ENCODE assay signal across 17 cellular contexts in genomic region chr7:128415217-128415785, GRCh38. TPM values are rescaled to one million over a fixed set of nuclear protein-coding genes. Genes with fewer than 3 reads are reported as not detected.
DNase-seq lines count a peak whose midpoint lies in the region; ATAC-seq and TF ChIP-seq lines count a peak whose summit lies in the region.
"Had no signal": no experiment of that assay in that cellular context is flagged by ENCODE, and none has a peak within 500 bp of the region (broad histone marks: within the 10 kb centered on the region; RNA-seq: fewer than 3 reads in every experiment).

No MANE protein-coding gene starts in this region.

- no peaks in the 10 kb centered on the region for H3K36me3 ChIP-seq in BE2C
- H3K36me3 ChIP-seq: BLaER1 treated with 17β-estradiol and CSF1 and Interleukin-3, amounts not matched to agents 10 nM and 100 nM; HAP-1 had no signal

- TF ChIP-seq CTCF in BE2C (IDR thresholded peaks at IDR 0.05; ENCODE audit: low read depth, low read length), result no peak
- no peak for TF ChIP-seq CTCF in nephron (IDR thresholded peaks at IDR 0.05; ENCODE audit: unreplicated experiment in 3 of 3)

- H3K9me3 Mint-ChIP-seq in nephron, result peaks cover 6% of the 10 kb centered on the region
- H3K9me3 Mint-ChIP-seq: CD8-positive, alpha-beta T cell had no signal

- intact Hi-C loops in left colon (cut with DNase I, micrococcal nuclease), result no loop called here

- DNase-seq in BE2C (peak; percentile 54), NCI-H2227 treated with DMSO at 0.1 percent for 48 hours (lab: John Stamatoyannopoulos, UW) (peak; percentile 68), islet precursor cell (no peak), dedifferentiated amniotic fluid mesenchymal stem cell (ENCODE audit: extremely low spot score) (no peak), left colon (no peak)
- DNase-seq: 8988T; Calu3; CD8-positive, alpha-beta T cell; DMS79 treated with DMSO at 0.1 percent for 48 hours; GM23248 had no signal

- H3K27ac Mint-ChIP-seq in nephron, result peak overlapping the region in 2 of 3 experiments; percentile 24 to 52
- H3K27ac Mint-ChIP-seq: CD8-positive, alpha-beta T cell had no signal

- no peak overlapping the region for H3K4me3 ChIP-seq in BE2C (ENCODE audit: low read depth, low read length)
- H3K4me3 ChIP-seq: BLaER1 treated with 17β-estradiol and CSF1 and Interleukin-3, amounts not matched to agents 10 nM and 100 nM; GM12878; GM23248; HAP-1 had no signal

- no peaks in the 10 kb centered on the region for H3K36me3 Mint-ChIP-seq in nephron (ENCODE audit: low read depth)
- H3K36me3 Mint-ChIP-seq: CD8-positive, alpha-beta T cell had no signal

- ATAC-seq in SK-N-SH treated with all-trans-retinoic acid at 6 μM for 48 hours, result no peak; the same call in 2 of the 3 replicates
- ATAC-seq in left colon, result no peak
- ATAC-seq: CD8-positive, alpha-beta T cell; GM12878 had no signal

- H3K4me3 Mint-ChIP-seq in nephron, result no peak overlapping the region
- H3K4me3 Mint-ChIP-seq: CD8-positive, alpha-beta T cell had no signal

- H3K4me1 ChIP-seq in BE2C, result peaks cover 10% of the 10 kb centered on the region

- peaks cover 10% of the 10 kb centered on the region for H3K27me3 ChIP-seq in BE2C
- H3K27me3 ChIP-seq: BLaER1 treated with 17β-estradiol and CSF1 and Interleukin-3, amounts not matched to agents 10 nM and 100 nM had no signal

- H3K9me3 ChIP-seq in BE2C, result no peaks in the 10 kb centered on the region
- H3K9me3 ChIP-seq: HAP-1 had no signal

- peaks cover 22% of the 10 kb centered on the region for H3K27me3 Mint-ChIP-seq in nephron (ENCODE audit: low read depth)

- H3K4me1 Mint-ChIP-seq in nephron, result peaks cover 3% of the 10 kb centered on the region

TF ChIP-seq in SK-N-SH treated with all-trans-retinoic acid at 6 μM for 48 hours, 23 proteins besides CTCF, POLR2A, EP300 and RAD21:
- TF ChIP-seq TSHZ2 (CRISPR knock-in tag; IDR thresholded peaks at IDR 0.05) (peak; percentile 89), TCF4 (CRISPR knock-in tag; IDR thresholded peaks at IDR 0.05; ENCODE audit: borderline replicate concordance) (peak; percentile 83), TOX (CRISPR knock-in tag; IDR thresholded peaks at IDR 0.05; ENCODE audit: borderline replicate concordance) (no peak)

RNA-seq across cellular contexts. Expression of gene IMPDH1, which starts 5.5 kb away (rescaled TPM):
- 265 TPM for polyA plus RNA-seq in BE2C (2012; ENCODE audit: insufficient read depth, insufficient read length, low read depth)
- 10 to 100 TPM; 29.0 to 31.2 TPM for total RNA-seq in left colon

RNA-seq across cellular contexts. Expression of gene HILPDA, which starts 40.4 kb away (rescaled TPM):
- polyA plus RNA-seq in BE2C (2012; ENCODE audit: insufficient read depth, insufficient read length, low read depth), result 13.2 TPM
- total RNA-seq in left colon, result 1 to 10 TPM; 5.8 to 7.3 TPM

RNA-seq across cellular contexts. Expression of gene PRRT4, which starts 53.8 kb away (rescaled TPM):
- polyA plus RNA-seq in BE2C (2012; ENCODE audit: insufficient read depth, insufficient read length, low read depth), result 252 TPM
- under 1 TPM in 1 of 2 donors, not detected in 1; 0.20 TPM for total RNA-seq in left colon
- total RNA-seq: Calu3, GM12878, GM23248, HT1080 had no signal
- polyA plus RNA-seq: AG04450, GM12878, GM23248 had no signal

Comparison
In these comparisons a context has a peak if more than half of its experiments do, and no peak if none do; other contexts are left out.
1. DNase-seq: peak in BE2C (single experiment) and NCI-H2227 treated with DMSO at 0.1 percent for 48 hours (single experiment); none in islet precursor cell (single experiment), dedifferentiated amniotic fluid mesenchymal stem cell (single experiment) and left colon (0 of 2).